In the genomic region with DNA sequence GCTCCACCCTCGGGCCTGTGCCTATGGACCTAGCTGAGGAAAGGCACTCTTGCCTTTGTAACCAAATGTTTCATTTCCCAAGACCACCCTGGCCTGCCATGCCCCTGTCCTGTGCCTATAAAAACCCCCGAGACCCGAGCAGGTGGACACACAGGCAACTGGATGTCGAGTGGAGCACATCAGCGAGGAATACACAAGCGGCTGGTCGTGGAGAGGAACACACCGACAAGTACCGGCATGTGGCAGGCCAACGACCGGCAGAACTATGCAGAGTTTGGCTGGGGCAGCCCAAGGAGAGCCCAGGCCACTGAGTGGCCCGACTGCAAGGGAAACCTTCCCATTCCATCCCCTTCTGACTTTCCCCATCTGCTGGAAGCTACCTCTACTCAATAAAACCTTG, we compare ENCODE assay signal across 27 cellular contexts.
"Had no signal": no experiment of that assay in that cellular context is flagged by ENCODE, and none has a peak within 500 bp of the region (broad histone marks: within the 10 kb centered on the region; RNA-seq: fewer than 3 reads in every experiment).

No MANE protein-coding gene starts in this region.

- H3K36me3 Mint-ChIP-seq: stimulated activated effector memory CD8-positive, alpha-beta T cell treated with anti-CD3 and anti-CD28 coated beads, Interleukin-12 subunit alpha, Interleukin-12 subunit beta, amount 100 ng/mL, for 72 hours; stimulated activated memory B cell treated with anti-CD40 and anti-IgM and Interleukin-4, amounts not matched to agents 10 μg/mL and 1 μg/mL and 100 μg/mL, for 72 hours; stimulated activated naive B cell treated with anti-CD40 and anti-IgM and Interleukin-4, amounts not matched to agents 10 μg/mL and 1 μg/mL and 100 μg/mL, for 72 hours; type B pancreatic cell had no signal

- H3K9me3 ChIP-seq: stomach, suprapubic skin, testis, thoracic aorta, thyroid gland, tibial artery, tibial nerve, transverse colon, upper lobe of left lung, upper lobe of right lung, uterus, vagina had no signal

- ATAC-seq: stimulated activated effector memory CD8-positive, alpha-beta T cell treated with anti-CD3 and anti-CD28 coated beads, Interleukin-12 subunit alpha, Interleukin-12 subunit beta, amount 100 ng/mL, for 72 hours; stimulated activated memory B cell treated with anti-CD40 and anti-IgM and Interleukin-4, amounts not matched to agents 10 μg/mL and 1 μg/mL and 100 μg/mL, for 72 hours; stimulated activated naive B cell treated with anti-CD40 and anti-IgM and Interleukin-4, amounts not matched to agents 10 μg/mL and 1 μg/mL and 100 μg/mL, for 72 hours; stimulated activated naive CD8-positive, alpha-beta T cell treated with anti-CD3 and anti-CD28 coated beads, Interleukin-15, amount 100 ng/mL, for 72 hours; stimulated activated naive CD8-positive, alpha-beta T cell treated with anti-CD3 and anti-CD28 coated beads, Interleukin-15, Interleukin-2, amounts not matched to agents 100 U/mL and 50 U/mL, for 24 hours; upper lobe of right lung had no signal

- H3K4me3 ChIP-seq: stomach, suprapubic skin, testis, thoracic aorta, thyroid gland, tibial artery, tibial nerve, transverse colon, upper lobe of left lung, upper lobe of right lung, uterus, vagina had no signal

- H3K4me1 Mint-ChIP-seq: stimulated activated effector memory CD8-positive, alpha-beta T cell treated with anti-CD3 and anti-CD28 coated beads, Interleukin-12 subunit alpha, Interleukin-12 subunit beta, amount 100 ng/mL, for 72 hours; stimulated activated memory B cell treated with anti-CD40 and anti-IgM and Interleukin-4, amounts not matched to agents 10 μg/mL and 1 μg/mL and 100 μg/mL, for 72 hours; stimulated activated naive B cell treated with anti-CD40 and anti-IgM and Interleukin-4, amounts not matched to agents 10 μg/mL and 1 μg/mL and 100 μg/mL, for 72 hours; stimulated activated naive CD8-positive, alpha-beta T cell treated with anti-CD3 and anti-CD28 coated beads, Interleukin-15, amount 100 ng/mL, for 72 hours had no signal

- H3K4me3 Mint-ChIP-seq: stimulated activated effector memory CD8-positive, alpha-beta T cell treated with anti-CD3 and anti-CD28 coated beads, Interleukin-12 subunit alpha, Interleukin-12 subunit beta, amount 100 ng/mL, for 72 hours; stimulated activated memory B cell treated with anti-CD40 and anti-IgM and Interleukin-4, amounts not matched to agents 10 μg/mL and 1 μg/mL and 100 μg/mL, for 72 hours; stimulated activated naive B cell treated with anti-CD40 and anti-IgM and Interleukin-4, amounts not matched to agents 10 μg/mL and 1 μg/mL and 100 μg/mL, for 72 hours; stimulated activated naive CD8-positive, alpha-beta T cell treated with anti-CD3 and anti-CD28 coated beads, Interleukin-15, amount 100 ng/mL, for 72 hours; stimulated activated naive CD8-positive, alpha-beta T cell treated with anti-CD3 and anti-CD28 coated beads, Interleukin-15, Interleukin-2, amounts not matched to agents 100 ng/mL and 50 ng/mL, for 24 hours; type B pancreatic cell had no signal

- H3K9me3 Mint-ChIP-seq: stimulated activated memory B cell treated with anti-CD40 and anti-IgM and Interleukin-4, amounts not matched to agents 10 μg/mL and 1 μg/mL and 100 μg/mL, for 72 hours; stimulated activated naive CD8-positive, alpha-beta T cell treated with anti-CD3 and anti-CD28 coated beads, Interleukin-15, Interleukin-2, amounts not matched to agents 100 ng/mL and 50 ng/mL, for 24 hours; type B pancreatic cell had no signal

- H3K36me3 ChIP-seq: stomach, suprapubic skin, thoracic aorta, thyroid gland, tibial artery, tibial nerve, transverse colon, upper lobe of left lung, upper lobe of right lung, uterus, vagina had no signal

- DNase-seq: stimulated activated CD4-positive, alpha-beta T cell treated with anti-CD3 and anti-CD28 coated beads, Interleukin-2, amount 100 ng/mL, for 48 hours; stimulated activated CD4-positive, alpha-beta T cell treated with anti-CD3 and anti-CD28 coated beads, Interleukin-4, amount 100 ng/mL, for 1 hour; stimulated activated CD4-positive, alpha-beta T cell treated with anti-CD3 and anti-CD28 coated beads, Interleukin-4, amount 100 ng/mL, for 24 hours; stimulated activated CD4-positive, alpha-beta T cell treated with anti-CD3 and anti-CD28 coated beads, Interleukin-4, amount 100 ng/mL, for 4 hours; stimulated activated CD8-positive, alpha-beta memory T cell treated with anti-CD3 and anti-CD28 coated beads, Interleukin-4, amount 100 ng/mL, for 48 hours; stimulated activated naive B cell treated with anti-CD40 and anti-IgM and Interleukin-4, amounts not matched to agents 10 μg/mL and 1 μg/mL and 100 μg/mL, for 72 hours; stimulated activated naive CD4-positive, alpha-beta T cell; stimulated activated naive CD4-positive, alpha-beta T cell treated with Interleukin-2 at 50 U/mL for 16 hours; stimulated activated naive CD8-positive, alpha-beta T cell treated with anti-CD3 and anti-CD28 coated beads, Interleukin-15, amount 100 ng/mL, for 72 hours; stimulated activated naive CD8-positive, alpha-beta T cell treated with anti-CD3 and anti-CD28 coated beads, Interleukin-15, Interleukin-2, amounts not matched to agents 100 U/mL and 50 U/mL, for 24 hours; stomach; substantia nigra; testis; thyroid gland; tibial artery; transverse colon; upper lobe of right lung; uterus had no signal

- H3K27ac ChIP-seq: stomach, suprapubic skin, testis, thoracic aorta, thyroid gland, tibial artery, tibial nerve, transverse colon, upper lobe of left lung, upper lobe of right lung, uterus, vagina had no signal

- H3K4me1 ChIP-seq: stomach, suprapubic skin, testis, thyroid gland, tibial artery, tibial nerve, transverse colon, upper lobe of left lung, upper lobe of right lung, uterus, vagina had no signal

- H3K27ac Mint-ChIP-seq: stimulated activated effector memory CD8-positive, alpha-beta T cell treated with anti-CD3 and anti-CD28 coated beads, Interleukin-12 subunit alpha, Interleukin-12 subunit beta, amount 100 ng/mL, for 72 hours; stimulated activated memory B cell treated with anti-CD40 and anti-IgM and Interleukin-4, amounts not matched to agents 10 μg/mL and 1 μg/mL and 100 μg/mL, for 72 hours; stimulated activated naive B cell treated with anti-CD40 and anti-IgM and Interleukin-4, amounts not matched to agents 10 μg/mL and 1 μg/mL and 100 μg/mL, for 72 hours; stimulated activated naive CD8-positive, alpha-beta T cell treated with anti-CD3 and anti-CD28 coated beads, Interleukin-15, amount 100 ng/mL, for 72 hours; stimulated activated naive CD8-positive, alpha-beta T cell treated with anti-CD3 and anti-CD28 coated beads, Interleukin-15, Interleukin-2, amounts not matched to agents 100 ng/mL and 50 ng/mL, for 24 hours; type B pancreatic cell had no signal

- H3K27me3 Mint-ChIP-seq: stimulated activated memory B cell treated with anti-CD40 and anti-IgM and Interleukin-4, amounts not matched to agents 10 μg/mL and 1 μg/mL and 100 μg/mL, for 72 hours; stimulated activated naive B cell treated with anti-CD40 and anti-IgM and Interleukin-4, amounts not matched to agents 10 μg/mL and 1 μg/mL and 100 μg/mL, for 72 hours; stimulated activated naive CD8-positive, alpha-beta T cell treated with anti-CD3 and anti-CD28 coated beads, Interleukin-15, amount 100 ng/mL, for 72 hours; stimulated activated naive CD8-positive, alpha-beta T cell treated with anti-CD3 and anti-CD28 coated beads, Interleukin-15, Interleukin-2, amounts not matched to agents 100 ng/mL and 50 ng/mL, for 24 hours; type B pancreatic cell had no signal

- H3K27me3 ChIP-seq: stomach, suprapubic skin, testis, thyroid gland, tibial artery, tibial nerve, transverse colon, upper lobe of left lung, upper lobe of right lung, uterus, vagina had no signal
